In the genomic region with DNA sequence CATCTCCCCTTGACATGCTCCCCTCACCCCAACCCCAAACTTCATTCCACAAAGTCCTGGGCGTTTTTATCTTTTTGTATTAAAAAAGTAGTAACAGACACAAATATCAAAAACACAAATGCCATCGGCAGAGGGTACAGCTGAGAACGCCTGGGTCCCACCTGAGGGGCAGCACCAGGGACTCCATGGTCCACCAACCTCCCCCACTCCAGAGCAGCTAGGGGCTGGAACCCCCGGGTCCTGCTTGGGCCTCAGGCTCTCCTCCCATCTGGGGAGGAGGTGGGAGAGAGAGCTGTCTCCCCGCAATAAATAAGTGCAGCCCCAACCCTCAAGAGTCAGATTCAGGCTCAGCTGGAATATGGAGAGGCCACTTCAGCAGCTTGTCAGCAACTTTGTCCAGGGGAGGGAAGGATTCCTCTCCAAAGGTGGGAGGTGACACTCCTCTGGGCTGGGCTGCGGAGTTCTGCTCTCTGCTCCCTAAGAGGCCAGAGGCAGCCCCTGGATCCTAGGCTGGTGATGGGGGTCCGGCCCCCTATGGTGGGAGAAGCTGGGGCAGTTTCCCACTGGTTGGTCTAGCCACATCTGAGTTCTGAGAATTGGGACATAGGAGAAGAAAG, we compare ENCODE assay signal across 1 cellular context.
TF ChIP-seq lines count a peak whose summit lies in the region.

No MANE protein-coding gene starts in this region.

TF ChIP-seq in H1, 55 proteins besides CTCF, POLR2A, EP300 and RAD21:
- no peak for TF ChIP-seq POU5F1 (IDR thresholded peaks at IDR 0.05; ENCODE audit: low read depth, low read length)
- TF ChIP-seq MAFK (IDR thresholded peaks at IDR 0.05; ENCODE audit: low read depth, low read length): no peak
- no peak for TF ChIP-seq CBX8 (IDR thresholded peaks at IDR 0.05; ENCODE audit: borderline replicate concordance, low read depth, low read length)
- TF ChIP-seq KDM4A (IDR thresholded peaks at IDR 0.05; ENCODE audit: low read depth, low read length, severe bottlenecking): no peak
- TF ChIP-seq RBBP5 (IDR thresholded peaks at IDR 0.05; ENCODE audit: borderline replicate concordance, low read depth, low read length): no peak
- no peak for TF ChIP-seq SP4 (IDR thresholded peaks at IDR 0.05; ENCODE audit: low read length)
- no peak for TF ChIP-seq SIN3A (conservative IDR thresholded peaks at IDR 0.05 in 1 of 2, IDR thresholded peaks at IDR 0.05 in 1 of 2; ENCODE audit: low read depth in 1 of 2, low read length in 2 of 2)
- TF ChIP-seq CHD1 (IDR thresholded peaks at IDR 0.05; ENCODE audit: low read depth, low read length): no peak
